In the genomic region with DNA sequence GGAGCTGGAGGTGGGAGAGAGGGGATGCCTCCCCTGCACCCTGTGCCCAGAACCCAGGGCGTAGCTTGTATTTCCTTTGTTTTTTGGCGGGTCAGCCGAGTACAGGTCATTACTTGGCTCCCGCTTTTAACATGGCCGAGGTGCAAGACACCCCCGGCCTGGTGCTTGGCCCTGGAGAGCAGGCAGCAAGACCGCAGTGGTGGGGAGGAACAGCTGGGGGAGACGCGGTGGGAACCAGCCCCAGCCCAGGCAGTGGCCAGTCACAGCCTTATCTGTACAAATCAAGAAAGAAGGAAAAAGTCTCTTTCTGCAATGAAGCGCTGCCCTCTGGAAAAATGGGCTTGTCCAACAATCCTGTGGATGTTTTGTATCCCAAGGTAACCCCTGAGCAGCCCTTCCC, we compare ENCODE assay signal across 27 cellular contexts.
"Had no signal": no experiment of that assay in that cellular context is flagged by ENCODE, and none has a peak within 500 bp of the region (broad histone marks: within the 10 kb centered on the region; RNA-seq: fewer than 3 reads in every experiment).

No MANE protein-coding gene starts in this region.

- H3K27ac ChIP-seq: brain microvascular endothelial cell, cardiac muscle cell, Peyer's patch, RWPE1, SJSA1, VCaP had no signal

- DNase-seq: activated CD4-positive, alpha-beta memory T cell treated with anti-CD3 and anti-CD28 coated beads for 36 hours; activated CD4-positive, alpha-beta T cell treated with anti-CD3 and anti-CD28 coated beads, Interleukin-2, amount 10 ng/mL, durations not matched to agents 7 days and 5 days; activated CD4-positive, CD25-positive, alpha-beta regulatory T cell; activated CD8-positive, alpha-beta memory T cell treated with anti-CD3 and anti-CD28 coated beads for 24 hours; activated effector memory CD4-positive, alpha-beta T cell treated with Interleukin-2 at 50 U/mL for 16 hours; activated naive CD4-positive, alpha-beta T cell; activated T-cell treated with anti-CD3 and anti-CD28 coated beads, Interleukin-2, amount 50 U/mL, for 72 hours; brain microvascular endothelial cell; Karpas-422; MM.1S; NCI-H1105; NCI-H1436; NCI-H187; NCI-H2081 treated with DMSO at 0.1 percent for 48 hours; NCI-H446; NCI-H524; Peyer's patch; SHP77; T-helper 2 cell; T1000 had no signal

- ATAC-seq: activated T-cell treated with anti-CD3 and anti-CD28 coated beads, Interleukin-2, amount 50 U/mL, for 72 hours had no signal

- H3K27ac Mint-ChIP-seq: activated CD4-positive, alpha-beta memory T cell treated with anti-CD3 and anti-CD28 coated beads for 36 hours; activated CD4-positive, alpha-beta T cell treated with anti-CD3 and anti-CD28 coated beads, Interleukin-2, amount 10 ng/mL, durations not matched to agents 7 days and 5 days; activated naive CD8-positive, alpha-beta T cell had no signal

- H3K9me3 Mint-ChIP-seq: activated CD4-positive, alpha-beta memory T cell treated with anti-CD3 and anti-CD28 coated beads for 36 hours; activated CD4-positive, alpha-beta T cell treated with anti-CD3 and anti-CD28 coated beads, Interleukin-2, amount 10 ng/mL, durations not matched to agents 7 days and 5 days; activated T-cell treated with anti-CD3 and anti-CD28 coated beads, Interleukin-2, amount 50 U/mL, for 72 hours had no signal

- H3K27me3 Mint-ChIP-seq: activated CD4-positive, alpha-beta memory T cell treated with anti-CD3 and anti-CD28 coated beads for 36 hours; activated CD4-positive, alpha-beta T cell treated with anti-CD3 and anti-CD28 coated beads, Interleukin-2, amount 10 ng/mL, durations not matched to agents 7 days and 5 days; activated naive CD8-positive, alpha-beta T cell had no signal

- H3K27me3 ChIP-seq: brain microvascular endothelial cell, cardiac muscle cell, Peyer's patch, SJSA1 had no signal

- FAIRE-seq: astrocyte, TTC549 had no signal

- H3K36me3 ChIP-seq: cardiac muscle cell, Peyer's patch had no signal

- H3K4me3 Mint-ChIP-seq: activated CD4-positive, alpha-beta memory T cell treated with anti-CD3 and anti-CD28 coated beads for 36 hours; activated CD4-positive, alpha-beta T cell treated with anti-CD3 and anti-CD28 coated beads, Interleukin-2, amount 10 ng/mL, durations not matched to agents 7 days and 5 days; activated naive CD8-positive, alpha-beta T cell; activated T-cell treated with anti-CD3 and anti-CD28 coated beads, Interleukin-2, amount 50 U/mL, for 72 hours had no signal

- H3K9me3 ChIP-seq: Peyer's patch, SJSA1 had no signal

- H3K4me1 ChIP-seq: Peyer's patch, SJSA1 had no signal

- H3K4me3 ChIP-seq: cardiac muscle cell, Peyer's patch, SJSA1 had no signal
